In genomic region chr3:153043729-153044314, GRCh38 we compare ENCODE assay signal across 3 cellular contexts.
TF ChIP-seq lines count a peak whose summit lies in the region.

No MANE protein-coding gene starts in this region.

TF ChIP-seq in HCT116, 20 proteins besides CTCF, POLR2A, EP300 and RAD21:
- no peak for TF ChIP-seq POLR2AphosphoS5 (IDR thresholded peaks at IDR 0.05; ENCODE audit: low read depth, low read length)
- TF ChIP-seq SRF (IDR thresholded peaks at IDR 0.05; ENCODE audit: low read depth) = no peak
- TF ChIP-seq MAX (IDR thresholded peaks at IDR 0.05) = no peak
- TF ChIP-seq JUND (IDR thresholded peaks at IDR 0.05) = no peak
- TF ChIP-seq FOSL1 (IDR thresholded peaks at IDR 0.05; ENCODE audit: low read depth) = no peak
- TF ChIP-seq ATF3 (IDR thresholded peaks at IDR 0.05) = no peak
- TF ChIP-seq YY1 (IDR thresholded peaks at IDR 0.05; ENCODE audit: extremely low read depth, insufficient replicate concordance, low read depth, low read length) = no peak
- TF ChIP-seq ZFX (IDR thresholded peaks at IDR 0.05) = no peak
- TF ChIP-seq TCF7L2 (IDR thresholded peaks at IDR 0.05; ENCODE audit: borderline replicate concordance, extremely low read depth, insufficient read depth, insufficient read length) = no peak
- TF ChIP-seq SIN3A (IDR thresholded peaks at IDR 0.05; ENCODE audit: low read depth) = no peak
- TF ChIP-seq, protein P1, sequence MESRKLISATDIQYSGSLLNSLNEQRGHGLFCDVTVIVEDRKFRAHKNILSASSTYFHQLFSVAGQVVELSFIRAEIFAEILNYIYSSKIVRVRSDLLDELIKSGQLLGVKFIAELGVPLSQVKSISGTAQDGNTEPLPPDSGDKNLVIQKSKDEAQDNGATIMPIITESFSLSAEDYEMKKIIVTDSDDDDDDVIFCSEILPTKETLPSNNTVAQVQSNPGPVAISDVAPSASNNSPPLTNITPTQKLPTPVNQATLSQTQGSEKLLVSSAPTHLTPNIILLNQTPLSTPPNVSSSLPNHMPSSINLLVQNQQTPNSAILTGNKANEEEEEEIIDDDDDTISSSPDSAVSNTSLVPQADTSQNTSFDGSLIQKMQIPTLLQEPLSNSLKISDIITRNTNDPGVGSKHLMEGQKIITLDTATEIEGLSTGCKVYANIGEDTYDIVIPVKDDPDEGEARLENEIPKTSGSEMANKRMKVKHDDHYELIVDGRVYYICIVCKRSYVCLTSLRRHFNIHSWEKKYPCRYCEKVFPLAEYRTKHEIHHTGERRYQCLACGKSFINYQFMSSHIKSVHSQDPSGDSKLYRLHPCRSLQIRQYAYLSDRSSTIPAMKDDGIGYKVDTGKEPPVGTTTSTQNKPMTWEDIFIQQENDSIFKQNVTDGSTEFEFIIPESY (IDR thresholded peaks at IDR 0.05; ENCODE audit: extremely low read depth, insufficient replicate concordance, low read length) = no peak
- TF ChIP-seq ZNF274 (IDR thresholded peaks at IDR 0.05; ENCODE audit: low read depth, low read length) = no peak
- no peak for TF ChIP-seq CEBPB (IDR thresholded peaks at IDR 0.05; ENCODE audit: low read depth)
- TF ChIP-seq, protein P2, sequence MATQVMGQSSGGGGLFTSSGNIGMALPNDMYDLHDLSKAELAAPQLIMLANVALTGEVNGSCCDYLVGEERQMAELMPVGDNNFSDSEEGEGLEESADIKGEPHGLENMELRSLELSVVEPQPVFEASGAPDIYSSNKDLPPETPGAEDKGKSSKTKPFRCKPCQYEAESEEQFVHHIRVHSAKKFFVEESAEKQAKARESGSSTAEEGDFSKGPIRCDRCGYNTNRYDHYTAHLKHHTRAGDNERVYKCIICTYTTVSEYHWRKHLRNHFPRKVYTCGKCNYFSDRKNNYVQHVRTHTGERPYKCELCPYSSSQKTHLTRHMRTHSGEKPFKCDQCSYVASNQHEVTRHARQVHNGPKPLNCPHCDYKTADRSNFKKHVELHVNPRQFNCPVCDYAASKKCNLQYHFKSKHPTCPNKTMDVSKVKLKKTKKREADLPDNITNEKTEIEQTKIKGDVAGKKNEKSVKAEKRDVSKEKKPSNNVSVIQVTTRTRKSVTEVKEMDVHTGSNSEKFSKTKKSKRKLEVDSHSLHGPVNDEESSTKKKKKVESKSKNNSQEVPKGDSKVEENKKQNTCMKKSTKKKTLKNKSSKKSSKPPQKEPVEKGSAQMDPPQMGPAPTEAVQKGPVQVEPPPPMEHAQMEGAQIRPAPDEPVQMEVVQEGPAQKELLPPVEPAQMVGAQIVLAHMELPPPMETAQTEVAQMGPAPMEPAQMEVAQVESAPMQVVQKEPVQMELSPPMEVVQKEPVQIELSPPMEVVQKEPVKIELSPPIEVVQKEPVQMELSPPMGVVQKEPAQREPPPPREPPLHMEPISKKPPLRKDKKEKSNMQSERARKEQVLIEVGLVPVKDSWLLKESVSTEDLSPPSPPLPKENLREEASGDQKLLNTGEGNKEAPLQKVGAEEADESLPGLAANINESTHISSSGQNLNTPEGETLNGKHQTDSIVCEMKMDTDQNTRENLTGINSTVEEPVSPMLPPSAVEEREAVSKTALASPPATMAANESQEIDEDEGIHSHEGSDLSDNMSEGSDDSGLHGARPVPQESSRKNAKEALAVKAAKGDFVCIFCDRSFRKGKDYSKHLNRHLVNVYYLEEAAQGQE (IDR thresholded peaks at IDR 0.05; ENCODE audit: low read depth) = no peak
- no peak for TF ChIP-seq EZH2phosphoT487 (IDR thresholded peaks at IDR 0.05; ENCODE audit: borderline replicate concordance)

TF ChIP-seq in GM12878, 131 proteins besides CTCF, POLR2A, EP300 and RAD21:
- TF ChIP-seq NR2C2 (IDR thresholded peaks at IDR 0.05; ENCODE audit: borderline replicate concordance, control insufficient read depth, insufficient read length, low read depth) (no peak), RUNX3 (IDR thresholded peaks at IDR 0.05; ENCODE audit: low read length) (no peak), EED (IDR thresholded peaks at IDR 0.05; ENCODE audit: low read depth) (no peak), USF2 (IDR thresholded peaks at IDR 0.05; ENCODE audit: borderline replicate concordance, low read depth, low read length) (no peak), RCOR1 (conservative IDR thresholded peaks at IDR 0.05; ENCODE audit: low read depth, low read length) (no peak), TCF3 (IDR thresholded peaks at IDR 0.05; ENCODE audit: borderline replicate concordance, insufficient read depth, low read depth, low read length) (no peak), CBFB (IDR thresholded peaks at IDR 0.05; ENCODE audit: low read depth) (no peak), RELB (IDR thresholded peaks at IDR 0.05; ENCODE audit: low read depth) (no peak), SMAD1 (IDR thresholded peaks at IDR 0.05; ENCODE audit: low read depth, partially characterized antibody) (no peak), USF1 (IDR thresholded peaks at IDR 0.05; ENCODE audit: borderline replicate concordance, extremely low read length, insufficient read depth, low read depth, low read length) (no peak), CEBPB (IDR thresholded peaks at IDR 0.05; ENCODE audit: borderline replicate concordance in 1 of 2, low read depth in 2 of 2, low read length in 2 of 2) (no peak)

TF ChIP-seq in GM12891, 5 proteins besides CTCF, POLR2A, EP300 and RAD21:
- no peak for TF ChIP-seq TAF1 (IDR thresholded peaks at IDR 0.05; ENCODE audit: low read depth, low read length)
- no peak for TF ChIP-seq SPI1 (IDR thresholded peaks at IDR 0.05; ENCODE audit: low read depth, low read length)
- no peak for TF ChIP-seq POU2F2 (IDR thresholded peaks at IDR 0.05; ENCODE audit: low read depth, low read length)
- no peak for TF ChIP-seq PAX5 (IDR thresholded peaks at IDR 0.05; ENCODE audit: insufficient read depth, low read length, severe bottlenecking)
- no peak for TF ChIP-seq POLR2AphosphoS5 (IDR thresholded peaks at IDR 0.05; ENCODE audit: low read depth, low read length)
